1 cellular context compared by ENCODE assay signal in the genomic region with DNA sequence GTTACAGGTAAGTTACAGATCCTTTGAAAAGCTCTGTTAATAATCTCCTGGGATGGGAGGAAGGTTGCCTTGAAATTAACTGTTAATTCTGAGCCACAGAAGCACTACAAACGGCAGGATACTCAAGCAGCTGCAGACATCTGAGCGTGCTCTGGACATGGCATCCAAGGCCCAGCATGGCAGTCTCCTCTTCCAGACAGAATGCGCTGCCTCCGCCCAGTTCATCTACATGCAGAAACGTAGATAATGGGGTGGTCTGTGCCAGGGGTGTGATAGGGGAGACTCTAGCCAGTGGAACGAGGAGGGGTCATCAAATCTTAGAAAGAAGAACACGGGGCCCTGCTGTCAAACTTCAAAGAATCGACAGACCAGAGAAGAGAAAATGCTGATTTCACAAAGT.
A peak's percentile ranks its signal among the peaks of the same experiment; 100 is the strongest.
TF ChIP-seq lines count a peak whose summit lies in the region.

No MANE protein-coding gene starts in this region.

TF ChIP-seq in K562, 482 proteins besides CTCF, POLR2A, EP300 and RAD21:
- TF ChIP-seq, protein P1, sequence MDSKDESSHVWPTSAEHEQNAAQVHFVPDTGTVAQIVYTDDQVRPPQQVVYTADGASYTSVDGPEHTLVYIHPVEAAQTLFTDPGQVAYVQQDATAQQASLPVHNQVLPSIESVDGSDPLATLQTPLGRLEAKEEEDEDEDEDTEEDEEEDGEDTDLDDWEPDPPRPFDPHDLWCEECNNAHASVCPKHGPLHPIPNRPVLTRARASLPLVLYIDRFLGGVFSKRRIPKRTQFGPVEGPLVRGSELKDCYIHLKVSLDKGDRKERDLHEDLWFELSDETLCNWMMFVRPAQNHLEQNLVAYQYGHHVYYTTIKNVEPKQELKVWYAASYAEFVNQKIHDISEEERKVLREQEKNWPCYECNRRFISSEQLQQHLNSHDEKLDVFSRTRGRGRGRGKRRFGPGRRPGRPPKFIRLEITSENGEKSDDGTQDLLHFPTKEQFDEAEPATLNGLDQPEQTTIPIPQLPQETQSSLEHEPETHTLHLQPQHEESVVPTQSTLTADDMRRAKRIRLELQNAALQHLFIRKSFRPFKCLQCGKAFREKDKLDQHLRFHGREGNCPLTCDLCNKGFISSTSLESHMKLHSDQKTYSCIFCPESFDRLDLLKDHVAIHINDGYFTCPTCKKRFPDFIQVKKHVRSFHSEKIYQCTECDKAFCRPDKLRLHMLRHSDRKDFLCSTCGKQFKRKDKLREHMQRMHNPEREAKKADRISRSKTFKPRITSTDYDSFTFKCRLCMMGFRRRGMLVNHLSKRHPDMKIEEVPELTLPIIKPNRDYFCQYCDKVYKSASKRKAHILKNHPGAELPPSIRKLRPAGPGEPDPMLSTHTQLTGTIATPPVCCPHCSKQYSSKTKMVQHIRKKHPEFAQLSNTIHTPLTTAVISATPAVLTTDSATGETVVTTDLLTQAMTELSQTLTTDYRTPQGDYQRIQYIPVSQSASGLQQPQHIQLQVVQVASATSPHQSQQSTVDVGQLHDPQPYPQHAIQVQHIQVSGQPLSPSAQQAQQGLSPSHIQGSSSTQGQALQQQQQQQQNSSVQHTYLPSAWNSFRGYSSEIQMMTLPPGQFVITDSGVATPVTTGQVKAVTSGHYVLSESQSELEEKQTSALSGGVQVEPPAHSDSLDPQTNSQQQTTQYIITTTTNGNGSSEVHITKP (IDR thresholded peaks at IDR 0.05; ENCODE audit: partially characterized antibody): no peak
- TF ChIP-seq, protein P2, sequence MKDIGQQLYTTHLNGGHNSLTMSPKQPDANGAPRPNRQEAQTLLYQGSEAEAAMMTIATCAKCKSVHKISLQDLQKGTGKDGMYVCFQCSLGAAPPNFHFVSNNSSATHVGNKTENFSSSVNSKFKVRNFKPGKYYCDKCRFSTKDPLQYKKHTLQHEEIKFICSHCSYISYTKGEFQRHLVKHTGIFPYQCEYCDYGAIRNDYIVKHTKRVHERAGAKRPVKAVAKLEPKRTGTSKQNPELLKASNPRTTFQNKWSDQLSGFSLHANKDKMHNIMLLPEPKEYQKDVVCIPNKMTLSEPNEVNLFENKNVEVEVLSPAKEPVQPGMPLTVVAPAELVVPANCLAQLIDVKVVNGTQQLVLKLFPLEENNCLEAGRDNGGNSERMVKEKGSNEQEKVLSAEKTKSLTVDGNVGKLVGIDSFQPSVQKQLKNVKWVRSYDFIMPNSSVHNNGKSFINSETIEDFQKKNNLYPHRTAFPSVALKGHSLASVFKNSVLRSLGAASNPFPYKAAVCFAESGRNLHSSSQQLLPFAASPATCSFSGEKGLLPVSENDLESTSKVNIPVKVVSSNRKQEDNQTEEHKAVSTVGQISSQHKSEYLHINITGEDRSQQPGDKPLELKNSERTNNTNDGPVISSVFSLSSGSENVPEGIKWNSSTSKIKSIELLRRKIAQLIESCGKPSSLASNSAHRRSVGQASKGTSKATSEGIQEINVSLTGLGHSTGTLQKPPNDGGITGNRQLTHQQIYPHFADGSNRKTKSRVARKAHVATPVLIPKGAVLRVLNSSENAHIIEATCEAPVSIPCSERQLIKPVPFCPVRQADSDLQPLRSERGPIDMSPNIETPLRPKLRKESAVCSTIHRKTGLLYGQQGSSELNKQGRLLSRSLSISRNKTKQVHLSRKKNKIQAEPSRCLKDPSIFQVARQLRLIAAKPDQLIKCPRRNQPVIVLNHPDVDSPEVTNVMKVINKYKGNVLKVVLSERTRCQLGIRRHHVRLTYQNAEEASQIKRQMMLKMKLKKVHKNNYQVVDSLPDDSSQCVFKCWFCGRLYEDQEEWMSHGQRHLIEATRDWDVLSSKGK (CRISPR knock-in tag; IDR thresholded peaks at IDR 0.05): no peak
- peak; percentile 35 for TF ChIP-seq ZNF316 (IDR thresholded peaks at IDR 0.05)
